Comparison of ENCODE assay signal across 23 cellular contexts in genomic region chr12:53306826-53307225, GRCh38. TPM values are rescaled to one million over a fixed set of nuclear protein-coding genes. Genes with fewer than 3 reads are reported as not detected.
DNase-seq lines count a peak whose midpoint lies in the region; ATAC-seq, FAIRE-seq and TF ChIP-seq lines count a peak whose summit lies in the region.
"Had no signal": no experiment of that assay in that cellular context is flagged by ENCODE, and none has a peak within 500 bp of the region (broad histone marks: within the 10 kb centered on the region; RNA-seq: fewer than 3 reads in every experiment).

No MANE protein-coding gene starts in this region.

- no peak for DNase-seq in activated T-cell treated with anti-CD3 and anti-CD28 coated beads, Interleukin-2, amount 50 U/mL, for 24 hours
- no peak for DNase-seq in activated T-cell treated with anti-CD3 and anti-CD28 coated beads, Interleukin-2, amount 50 U/mL, for 48 hours
- DNase-seq in stimulated activated naive CD8-positive, alpha-beta T cell treated with anti-CD3 and anti-CD28 coated beads, Interleukin-15, Interleukin-2, amounts not matched to agents 100 U/mL and 50 U/mL, for 24 hours: no peak
- peak; percentile 43 for DNase-seq in kidney
- DNase-seq in stimulated activated naive CD8-positive, alpha-beta T cell treated with anti-CD3 and anti-CD28 coated beads, Interleukin-15, amount 100 ng/mL, for 72 hours: no peak
- DNase-seq: 8988T; CD4-positive, alpha-beta memory T cell; DMS153; DMS79; GDM1; HCEC 1CT had no signal

- H3K4me1 Mint-ChIP-seq in activated T-cell treated with anti-CD3 and anti-CD28 coated beads, Interleukin-2, amount 50 U/mL, for 24 hours (ENCODE audit: low read depth): peaks cover 14% of the 10 kb centered on the region
- H3K4me1 Mint-ChIP-seq in stimulated activated naive CD8-positive, alpha-beta T cell treated with anti-CD3 and anti-CD28 coated beads, Interleukin-15, Interleukin-2, amounts not matched to agents 100 ng/mL and 50 ng/mL, for 24 hours (ENCODE audit: low read depth): peaks cover 10% of the 10 kb centered on the region
- peaks cover 16% of the 10 kb centered on the region for H3K4me1 Mint-ChIP-seq in stimulated activated naive CD8-positive, alpha-beta T cell treated with anti-CD3 and anti-CD28 coated beads, Interleukin-15, amount 100 ng/mL, for 72 hours
- H3K4me1 Mint-ChIP-seq: GM23338 had no signal

- no peak overlapping the region for H3K9ac ChIP-seq in kidney (ENCODE audit: low read length in 2 of 2)

- no peak for ATAC-seq in stimulated activated naive CD8-positive, alpha-beta T cell treated with anti-CD3 and anti-CD28 coated beads, Interleukin-15, Interleukin-2, amounts not matched to agents 100 U/mL and 50 U/mL, for 24 hours
- no peak for ATAC-seq in stimulated activated naive CD8-positive, alpha-beta T cell treated with anti-CD3 and anti-CD28 coated beads, Interleukin-15, amount 100 ng/mL, for 72 hours
- no peak for ATAC-seq in HG03521 (IDR thresholded peaks at IDR 0.05; ENCODE audit: unreplicated experiment)
- no peak for ATAC-seq in HG03439 (IDR thresholded peaks at IDR 0.05; ENCODE audit: unreplicated experiment)
- ATAC-seq: GM23338 had no signal

- no peak overlapping the region for H3K4me3 ChIP-seq in kidney (ENCODE audit: low read length in 2 of 2)
- H3K4me3 ChIP-seq: BLaER1, GM23338 had no signal

- H3K4me3 Mint-ChIP-seq in activated T-cell treated with anti-CD3 and anti-CD28 coated beads, Interleukin-2, amount 50 U/mL, for 24 hours: no peak overlapping the region
- no peak overlapping the region for H3K4me3 Mint-ChIP-seq in stimulated activated naive CD8-positive, alpha-beta T cell treated with anti-CD3 and anti-CD28 coated beads, Interleukin-15, Interleukin-2, amounts not matched to agents 100 ng/mL and 50 ng/mL, for 24 hours
- no peak overlapping the region for H3K4me3 Mint-ChIP-seq in stimulated activated naive CD8-positive, alpha-beta T cell treated with anti-CD3 and anti-CD28 coated beads, Interleukin-15, amount 100 ng/mL, for 72 hours
- H3K4me3 Mint-ChIP-seq: CD14-positive monocyte; CD4-positive, alpha-beta memory T cell; GM23338 had no signal

- H3K27ac ChIP-seq in kidney (ENCODE audit: low read depth in 2 of 2, low read length in 2 of 2): no peak overlapping the region
- H3K27ac ChIP-seq: BLaER1 had no signal

- H3K36me3 Mint-ChIP-seq in activated T-cell treated with anti-CD3 and anti-CD28 coated beads, Interleukin-2, amount 50 U/mL, for 24 hours (ENCODE audit: low read depth): peaks cover 93% of the 10 kb centered on the region
- peaks cover 55% of the 10 kb centered on the region for H3K36me3 Mint-ChIP-seq in stimulated activated naive CD8-positive, alpha-beta T cell treated with anti-CD3 and anti-CD28 coated beads, Interleukin-15, Interleukin-2, amounts not matched to agents 100 ng/mL and 50 ng/mL, for 24 hours (ENCODE audit: low read depth)

- intact Hi-C loops in kidney (cut with DNase I): no loop called here

- H3K36me3 ChIP-seq in kidney (ENCODE audit: control insufficient read depth in 1 of 2, insufficient read depth in 2 of 2, low read length in 2 of 2): peaks cover 20 to 59% of the 10 kb centered on the region in 2 donors

- H3K9me3 ChIP-seq in kidney (ENCODE audit: control insufficient read depth in 1 of 2, low read length in 2 of 2): no peaks in the 10 kb centered on the region
- H3K9me3 ChIP-seq: BLaER1 had no signal

- no peaks in the 10 kb centered on the region for H3K27me3 Mint-ChIP-seq in activated T-cell treated with anti-CD3 and anti-CD28 coated beads, Interleukin-2, amount 50 U/mL, for 24 hours
- H3K27me3 Mint-ChIP-seq in stimulated activated naive CD8-positive, alpha-beta T cell treated with anti-CD3 and anti-CD28 coated beads, Interleukin-15, Interleukin-2, amounts not matched to agents 100 ng/mL and 50 ng/mL, for 24 hours: no peaks in the 10 kb centered on the region
- H3K27me3 Mint-ChIP-seq in stimulated activated naive CD8-positive, alpha-beta T cell treated with anti-CD3 and anti-CD28 coated beads, Interleukin-15, amount 100 ng/mL, for 72 hours: no peaks in the 10 kb centered on the region
- H3K27me3 Mint-ChIP-seq: CD4-positive, alpha-beta memory T cell had no signal

- no peak for FAIRE-seq in kidney (lab: Jason Lieb, UNC)
- FAIRE-seq: GM12892, GM18507, H54 had no signal

- H3K4me1 ChIP-seq in kidney (ENCODE audit: control insufficient read depth in 1 of 2, insufficient read depth in 1 of 2, low read depth in 1 of 2, low read length in 2 of 2): no peaks in the 10 kb centered on the region

- H3K27ac Mint-ChIP-seq in activated T-cell treated with anti-CD3 and anti-CD28 coated beads, Interleukin-2, amount 50 U/mL, for 24 hours: peak overlapping the region; percentile 4
- H3K27ac Mint-ChIP-seq in stimulated activated naive CD8-positive, alpha-beta T cell treated with anti-CD3 and anti-CD28 coated beads, Interleukin-15, Interleukin-2, amounts not matched to agents 100 ng/mL and 50 ng/mL, for 24 hours: peak overlapping the region; percentile 41
- H3K27ac Mint-ChIP-seq in stimulated activated naive CD8-positive, alpha-beta T cell treated with anti-CD3 and anti-CD28 coated beads, Interleukin-15, amount 100 ng/mL, for 72 hours: peak overlapping the region; percentile 18 to 21
- H3K27ac Mint-ChIP-seq: GM23338 had no signal

- TF ChIP-seq CTCF in kidney (IDR thresholded peaks at IDR 0.05; ENCODE audit: borderline replicate concordance, extremely low read depth, insufficient read depth): no peak

- H3K9me3 Mint-ChIP-seq in activated T-cell treated with anti-CD3 and anti-CD28 coated beads, Interleukin-2, amount 50 U/mL, for 24 hours: no peaks in the 10 kb centered on the region
- no peaks in the 10 kb centered on the region for H3K9me3 Mint-ChIP-seq in stimulated activated naive CD8-positive, alpha-beta T cell treated with anti-CD3 and anti-CD28 coated beads, Interleukin-15, Interleukin-2, amounts not matched to agents 100 ng/mL and 50 ng/mL, for 24 hours
- H3K9me3 Mint-ChIP-seq in stimulated activated naive CD8-positive, alpha-beta T cell treated with anti-CD3 and anti-CD28 coated beads, Interleukin-15, amount 100 ng/mL, for 72 hours: no peaks in the 10 kb centered on the region
- H3K9me3 Mint-ChIP-seq: CD4-positive, alpha-beta memory T cell; GM23338 had no signal

RNA-seq across cellular contexts. Expression of gene MYG1, which starts 7.3 kb away (rescaled TPM):
- total RNA-seq in kidney: 49.0 TPM
- 105 TPM for polyA plus RNA-seq in kidney (ENCODE audit: insufficient read depth, low read depth, low replicate concordance)

RNA-seq across cellular contexts. Expression of gene PFDN5, which starts 11.5 kb away (rescaled TPM):
- total RNA-seq in kidney: 439 TPM
- 1,405 TPM for polyA plus RNA-seq in kidney (ENCODE audit: insufficient read depth, low read depth, low replicate concordance)

RNA-seq across cellular contexts. Expression of gene AAAS, which starts 14.6 kb away (rescaled TPM):
- 46.2 TPM for total RNA-seq in kidney
- polyA plus RNA-seq in kidney (ENCODE audit: insufficient read depth, low read depth, low replicate concordance): 43.4 TPM

RNA-seq across cellular contexts. Expression of gene SP7, which starts 29.3 kb away (rescaled TPM):
- not detected for total RNA-seq in kidney
- polyA plus RNA-seq in kidney (ENCODE audit: insufficient read depth, low read depth, low replicate concordance): not detected
- total RNA-seq: A673; CD4-positive, alpha-beta memory T cell; Daoy had no signal
- polyA plus RNA-seq: AG04450; CD14-positive monocyte; CD4-positive, alpha-beta memory T cell; GM23338 had no signal

RNA-seq across cellular contexts. Expression of gene ESPL1, which starts 38.7 kb away (rescaled TPM):
- total RNA-seq in kidney: 1.5 TPM
- 2.9 TPM for polyA plus RNA-seq in kidney (ENCODE audit: insufficient read depth, low read depth, low replicate concordance)
- polyA plus RNA-seq: CD14-positive monocyte had no signal
